ENCODE assay signal across 30 cellular contexts in genomic region chr6:94735270-94735669, GRCh38.
"Had no signal": no experiment of that assay in that cellular context is flagged by ENCODE, and none has a peak within 500 bp of the region (broad histone marks: within the 10 kb centered on the region; RNA-seq: fewer than 3 reads in every experiment).

No MANE protein-coding gene starts in this region.

- H3K27me3 ChIP-seq: adrenal gland, breast epithelium, Peyer's patch, SJCRH30 had no signal

- ATAC-seq: activated CD4-positive, CD25-positive, alpha-beta regulatory T cell treated with anti-CD3 and anti-CD28 coated beads, Interleukin-2, amount 50 U/mL, for 24 hours; activated CD8-positive, alpha-beta T cell treated with anti-CD3 and anti-CD28 coated beads for 36 hours; activated T-cell treated with anti-CD3 and anti-CD28 coated beads, Interleukin-2, amount 50 U/mL, for 72 hours had no signal

- H3K4me3 Mint-ChIP-seq: activated CD8-positive, alpha-beta T cell treated with anti-CD3 and anti-CD28 coated beads for 36 hours; activated naive CD4-positive, alpha-beta T cell treated with anti-CD3 and anti-CD28 coated beads, Interleukin-2, amount 10 ng/mL, durations not matched to agents 7 days and 5 days; activated naive CD8-positive, alpha-beta T cell treated with anti-CD3 and anti-CD28 coated beads, Interleukin-2, amount 10 ng/mL, durations not matched to agents 7 days and 5 days; activated T-cell treated with anti-CD3 and anti-CD28 coated beads, Interleukin-2, amount 50 U/mL, for 72 hours; IgD-negative memory B cell had no signal

- H3K4me1 Mint-ChIP-seq: activated naive CD4-positive, alpha-beta T cell treated with anti-CD3 and anti-CD28 coated beads, Interleukin-2, amount 10 ng/mL, durations not matched to agents 7 days and 5 days; activated naive CD8-positive, alpha-beta T cell treated with anti-CD3 and anti-CD28 coated beads, Interleukin-2, amount 10 ng/mL, durations not matched to agents 7 days and 5 days; IgD-negative memory B cell had no signal

- H3K4me3 ChIP-seq: adrenal gland, breast epithelium, Peyer's patch, SJCRH30 had no signal

- H3K4me2 ChIP-seq: SK-N-SH had no signal

- H3K36me3 ChIP-seq: adrenal gland, breast epithelium, Peyer's patch, SJCRH30, WERI-Rb-1 had no signal

- H3K27ac Mint-ChIP-seq: activated CD8-positive, alpha-beta T cell treated with anti-CD3 and anti-CD28 coated beads for 36 hours; activated naive CD4-positive, alpha-beta T cell treated with anti-CD3 and anti-CD28 coated beads, Interleukin-2, amount 10 ng/mL, durations not matched to agents 7 days and 5 days; activated naive CD8-positive, alpha-beta T cell treated with anti-CD3 and anti-CD28 coated beads, Interleukin-2, amount 10 ng/mL, durations not matched to agents 7 days and 5 days; activated T-cell treated with anti-CD3 and anti-CD28 coated beads, Interleukin-2, amount 50 U/mL, for 72 hours; activated T-helper 2 cell treated with anti-CD3 and anti-CD28 coated beads, Interferon-gamma antibody, Interleukin-2, Interleukin-4, amounts not matched to agents 10 μg/mL and 5 μg/mL and 100 μg/mL, durations not matched to agents 14 hours and 24 hours and 36 hours; IgD-negative memory B cell had no signal

- H3K9me3 Mint-ChIP-seq: activated naive CD8-positive, alpha-beta T cell treated with anti-CD3 and anti-CD28 coated beads, Interleukin-2, amount 10 ng/mL, durations not matched to agents 7 days and 5 days had no signal

- H3K27me3 Mint-ChIP-seq: activated CD8-positive, alpha-beta T cell treated with anti-CD3 and anti-CD28 coated beads for 36 hours; activated naive CD4-positive, alpha-beta T cell treated with anti-CD3 and anti-CD28 coated beads, Interleukin-2, amount 10 ng/mL, durations not matched to agents 7 days and 5 days; activated naive CD8-positive, alpha-beta T cell treated with anti-CD3 and anti-CD28 coated beads, Interleukin-2, amount 10 ng/mL, durations not matched to agents 7 days and 5 days; IgD-negative memory B cell had no signal

- DNase-seq: activated CD4-positive, alpha-beta T cell treated with anti-CD3 and anti-CD28 coated beads for 4 hours; activated CD8-positive, alpha-beta memory T cell treated with anti-CD3 and anti-CD28 coated beads, Interleukin-2, amount 50 U/mL, for 4 hours; activated CD8-positive, alpha-beta T cell treated with anti-CD3 and anti-CD28 coated beads for 36 hours; activated gamma-delta T cell treated with Interleukin-2 at 50 U/mL for 16 hours; activated naive CD4-positive, alpha-beta T cell treated with anti-CD3 and anti-CD28 coated beads, Interleukin-2, amount 10 ng/mL, durations not matched to agents 7 days and 5 days; activated naive CD8-positive, alpha-beta T cell treated with anti-CD3 and anti-CD28 coated beads, Interleukin-2, amount 10 ng/mL, durations not matched to agents 7 days and 5 days; activated T-cell treated with anti-CD3 and anti-CD28 coated beads, Interleukin-2, amount 50 U/mL, for 72 hours; adrenal gland; aorta; caudate nucleus; KG1; NCI-H1092; NCI-H1417; NCI-H1694 treated with DMSO at 0.1 percent for 48 hours; NCI-H2029 treated with DMSO at 0.1 percent for 48 hours; NCI-H446; NCI-H524; NCI-H774; NK-92 treated with Interleukin-12 subunit alpha and Interleukin-12 subunit beta, amount 100 ng/mL, for 24 hours; Peyer's patch; Right ventricle myocardium superior; SJCRH30; SK-N-SH; T-helper 1 cell; WERI-Rb-1 had no signal

- H3K4me1 ChIP-seq: adrenal gland, breast epithelium, Peyer's patch, SJCRH30 had no signal

- H3K9me3 ChIP-seq: adrenal gland, breast epithelium, Peyer's patch, SJCRH30, SK-N-SH had no signal

- H3K27ac ChIP-seq: adrenal gland, breast epithelium, Peyer's patch, RWPE1, SJCRH30, WERI-Rb-1 had no signal

- H3K36me3 Mint-ChIP-seq: activated naive CD4-positive, alpha-beta T cell treated with anti-CD3 and anti-CD28 coated beads, Interleukin-2, amount 10 ng/mL, durations not matched to agents 7 days and 5 days; activated naive CD8-positive, alpha-beta T cell treated with anti-CD3 and anti-CD28 coated beads, Interleukin-2, amount 10 ng/mL, durations not matched to agents 7 days and 5 days; IgD-negative memory B cell had no signal

- H3K9me2 ChIP-seq: SK-N-SH had no signal
